In the genomic region with DNA sequence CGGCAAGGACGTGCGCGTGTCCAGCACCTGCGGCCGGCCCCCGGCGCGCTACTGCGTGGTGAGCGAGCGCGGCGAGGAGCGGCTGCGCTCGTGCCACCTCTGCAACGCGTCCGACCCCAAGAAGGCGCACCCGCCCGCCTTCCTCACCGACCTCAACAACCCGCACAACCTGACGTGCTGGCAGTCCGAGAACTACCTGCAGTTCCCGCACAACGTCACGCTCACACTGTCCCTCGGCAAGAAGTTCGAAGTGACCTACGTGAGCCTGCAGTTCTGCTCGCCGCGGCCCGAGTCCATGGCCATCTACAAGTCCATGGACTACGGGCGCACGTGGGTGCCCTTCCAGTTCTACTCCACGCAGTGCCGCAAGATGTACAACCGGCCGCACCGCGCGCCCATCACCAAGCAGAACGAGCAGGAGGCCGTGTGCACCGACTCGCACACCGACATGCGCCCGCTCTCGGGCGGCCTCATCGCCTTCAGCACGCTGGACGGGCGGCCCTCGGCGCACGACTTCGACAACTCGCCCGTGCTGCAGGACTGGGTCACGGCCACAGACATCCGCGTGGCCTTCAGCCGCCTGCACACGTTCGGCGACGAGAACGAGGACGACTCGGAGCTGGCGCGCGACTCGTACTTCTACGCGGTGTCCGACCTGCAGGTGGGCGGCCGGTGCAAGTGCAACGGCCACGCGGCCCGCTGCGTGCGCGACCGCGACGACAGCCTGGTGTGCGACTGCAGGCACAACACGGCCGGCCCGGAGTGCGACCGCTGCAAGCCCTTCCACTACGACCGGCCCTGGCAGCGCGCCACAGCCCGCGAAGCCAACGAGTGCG, we compare ENCODE assay signal across 8 cellular contexts. TPM values are rescaled to one million over a fixed set of nuclear protein-coding genes. Genes with fewer than 3 reads are reported as not detected.
DNase-seq lines count a peak whose midpoint lies in the region; ATAC-seq and TF ChIP-seq lines count a peak whose summit lies in the region.

No MANE protein-coding gene starts in this region.

- H2AK5ac ChIP-seq in H9 (ENCODE audit: insufficient read length, low read length) = no peak overlapping the region

- H4K5ac ChIP-seq in H9 (ENCODE audit: insufficient read length, low read depth, low read length) = no peak overlapping the region

- H3K4ac ChIP-seq in H9 (ENCODE audit: low read depth, low read length) = no peak overlapping the region

- H3K27ac Mint-ChIP-seq in H9 = no peak overlapping the region
- peak overlapping the region; percentile 78 for H3K27ac Mint-ChIP-seq in activated naive CD8-positive, alpha-beta T cell

- peaks cover 0 to 16% of the 10 kb centered on the region in 2 experiments; a peak in 1 of 5 replicates for H3K9me3 Mint-ChIP-seq in H9
- no peaks in the 10 kb centered on the region for H3K9me3 Mint-ChIP-seq in activated naive CD8-positive, alpha-beta T cell (ENCODE audit: low read depth)

- intact Hi-C loops in spleen (cut with DNase I; ENCODE audit: low total_unique reads) = no loop called here

- H4K91ac ChIP-seq in H9 (ENCODE audit: insufficient read length, low read depth, low read length) = no peak overlapping the region

- H3K79me2 ChIP-seq in H9 (ENCODE audit: insufficient read depth, low read length) = no peaks in the 10 kb centered on the region

- peak overlapping the region; percentile 44 for H3K4me3 ChIP-seq in iPS-18a (ENCODE audit: low read length)
- H3K4me3 ChIP-seq in spleen = peak overlapping the region; percentile 63 to 91 (median 78)

- H3K36me3 Mint-ChIP-seq in H9 (ENCODE audit: insufficient read depth in 1 of 3, low read depth in 3 of 3) = no peaks in the 10 kb centered on the region
- peaks cover 2% of the 10 kb centered on the region for H3K36me3 Mint-ChIP-seq in activated naive CD8-positive, alpha-beta T cell

- TF ChIP-seq CTCF in H9 (conservative IDR thresholded peaks at IDR 0.05) (no peak), spleen (IDR thresholded peaks at IDR 0.05 in 8 of 11, conservative IDR thresholded peaks at IDR 0.05 in 3 of 11) (peak in 1 of 11 experiments; percentile 22)

- H3K9me3 ChIP-seq in H9 (ENCODE audit: control insufficient read depth, low read depth, low read length) (no peaks in the 10 kb centered on the region), iPS-18a (ENCODE audit: control insufficient read depth, low read depth, low read length) (no peaks in the 10 kb centered on the region), spleen (no peaks in the 10 kb centered on the region)

- peaks cover 3% of the 10 kb centered on the region for H4K20me1 ChIP-seq in H9 (ENCODE audit: control insufficient read depth, insufficient read depth, insufficient read length)

- H2BK5ac ChIP-seq in H9 (ENCODE audit: insufficient read length, low read length) = no peak overlapping the region

- H3K4me1 Mint-ChIP-seq in H9 = peaks cover 30 to 36% of the 10 kb centered on the region in 2 experiments
- peaks cover 12% of the 10 kb centered on the region for H3K4me1 Mint-ChIP-seq in activated naive CD8-positive, alpha-beta T cell (ENCODE audit: low read depth)

- H2BK15ac ChIP-seq in H9 (ENCODE audit: low read depth, low read length) = no peak overlapping the region

- H4K8ac ChIP-seq in H9 (replicated peaks; ENCODE audit: insufficient read length, low read depth, low read length) = no peak overlapping the region

- H3K4me3 Mint-ChIP-seq in H9 = peak overlapping the region; percentile 61 to 82
- H3K4me3 Mint-ChIP-seq in activated naive CD8-positive, alpha-beta T cell = peak overlapping the region; percentile 96

- no peaks in the 10 kb centered on the region for H3K79me1 ChIP-seq in H9 (ENCODE audit: insufficient read depth, low read depth, low read length, poor library complexity, severe bottlenecking)

- H3K23me2 ChIP-seq in H9 (ENCODE audit: insufficient read length, low read depth, low read length, poor library complexity, severe bottlenecking) = peaks cover 15% of the 10 kb centered on the region

- peak overlapping the region; percentile 50 for H3K4me2 ChIP-seq in H9 (ENCODE audit: insufficient read depth, insufficient read length, low read length)

- H3K14ac ChIP-seq in H9 (ENCODE audit: insufficient read depth, low read length) = no peak overlapping the region; the same call in 1 of the 2 replicates

- H3K36me3 ChIP-seq in iPS-18a (ENCODE audit: control insufficient read depth, low read depth, low read length) (no peaks in the 10 kb centered on the region), spleen (no peaks in the 10 kb centered on the region)

- no peak overlapping the region for H2BK120ac ChIP-seq in H9 (ENCODE audit: low read depth, low read length, poor library complexity, severe bottlenecking)

- H3K23ac ChIP-seq in H9 (ENCODE audit: insufficient read length, low read depth, low read length) = no peak overlapping the region

- peaks cover 63% of the 10 kb centered on the region for H3K27me3 Mint-ChIP-seq in H9 (ENCODE audit: low read depth)
- peaks cover 33% of the 10 kb centered on the region for H3K27me3 Mint-ChIP-seq in activated naive CD8-positive, alpha-beta T cell

- H3K9ac ChIP-seq in H9 (ENCODE audit: extremely low read depth, insufficient read length, low read length) (no peak overlapping the region), iPS-18a (ENCODE audit: low read length) (no peak overlapping the region)

- H2BK20ac ChIP-seq in H9 (ENCODE audit: low read depth, low read length, poor library complexity, severe bottlenecking) = no peak overlapping the region

- H2BK12ac ChIP-seq in H9 (ENCODE audit: insufficient read length, low read depth, low read length) = no peak overlapping the region

- H2AFZ ChIP-seq in H9 (ENCODE audit: low read length) = no peak overlapping the region

- ATAC-seq in GM21825 (IDR thresholded peaks at IDR 0.05; ENCODE audit: unreplicated experiment) = no peak

- H3K56ac ChIP-seq in H9 (ENCODE audit: insufficient read length, low read depth, low read length) = no peak overlapping the region

- H3K18ac ChIP-seq in H9 (ENCODE audit: insufficient read length, low read depth, low read length) = no peak overlapping the region

- H3T11ph ChIP-seq in H9 (ENCODE audit: low read length) = no peak overlapping the region

- TF ChIP-seq POLR2A in spleen (IDR thresholded peaks at IDR 0.05) = no peak

- WGBS in H9 (ENCODE audit: extremely low coverage, insufficient read length, low lambda C conversion rate) = no CpG with 5 or more reads among the region's 110 CpGs
- 2 to 5% (median 3%) methylated on average over 40 to 110 of the region's 110 CpGs for WGBS in spleen, 5 donors

- H3K27me3 ChIP-seq in H9 (ENCODE audit: insufficient read depth, low read length) (peaks cover 57% of the 10 kb centered on the region), iPS-18a (ENCODE audit: control insufficient read depth, insufficient read depth, low read length) (peaks cover 95% of the 10 kb centered on the region), spleen (replicated peaks in 1 of 7) (peaks cover 10 to 99% (median 61%) of the 10 kb centered on the region in 7 donors)

- DNase-seq in H9 = peak; percentile 69
- DNase-seq in spleen = no peak
- DNase-seq in DMS79 treated with DMSO at 0.1 percent for 48 hours (lab: John Stamatoyannopoulos, UW) = no peak
- DNase-seq in GDM1 (lab: John Stamatoyannopoulos, UW) = no peak
- DNase-seq in anterior cingulate cortex (lab: John Stamatoyannopoulos, UW) = no peak

- H3K27ac ChIP-seq in H9 (ENCODE audit: insufficient read length, low read depth, low read length) (no peak overlapping the region), iPS-18a (ENCODE audit: low read length) (no peak overlapping the region), spleen (no peak overlapping the region)

- peaks cover 3% of the 10 kb centered on the region; the same call in 1 of the 2 replicates for H3K4me1 ChIP-seq in H9 (ENCODE audit: insufficient read depth, low read length)
- peaks cover 31% of the 10 kb centered on the region for H3K4me1 ChIP-seq in iPS-18a (ENCODE audit: control insufficient read depth, low read depth, low read length)
- H3K4me1 ChIP-seq in spleen = peaks cover 23 to 44% (median 35%) of the 10 kb centered on the region in 6 donors

RNA-seq across cellular contexts. Expression of a gene that starts 1.5 kb away (rescaled TPM):
- 1.2 and 1.3 TPM in 2 replicates for total RNA-seq in H9 (2021)
- under 1 TPM in 5 of 7 donors, not detected in 2; 0.17 to 0.43 (median 0.23) TPM for total RNA-seq in spleen
- under 1 TPM; 0.07 to 0.38 (median 0.14) TPM for polyA plus RNA-seq in spleen

RNA-seq across cellular contexts. Expression of a gene that starts 57.3 kb away (rescaled TPM):
- 1.4 and 1.7 TPM in 2 replicates for total RNA-seq in H9 (2021)
- total RNA-seq in spleen = 100 to 1,000 TPM in 1 of 7 donors, 10 to 100 TPM in 6; 46.1 to 110 (median 79.1) TPM
- polyA plus RNA-seq in spleen = 10 to 100 TPM in 2 of 3 donors, 1 to 10 TPM in 1; 8.5 to 18.2 (median 12.3) TPM

Comparison
In these comparisons a context has a peak if more than half of its experiments do, and no peak if none do; other contexts are left out.
1. RNA of a gene that starts 57.3 kb away (total RNA-seq): 46.1 to 110 TPM in spleen; 1.4 to 1.7 TPM in H9; every median in the first group is over 10 times any median in the second.